ENCODE assay signal across 26 cellular contexts in genomic region chr6:168217216-168217879, GRCh38.
"Had no signal": no experiment of that assay in that cellular context is flagged by ENCODE, and none has a peak within 500 bp of the region (broad histone marks: within the 10 kb centered on the region; RNA-seq: fewer than 3 reads in every experiment).

No MANE protein-coding gene starts in this region.

- H3K9me3 ChIP-seq: ascending aorta, breast epithelium, esophagus muscularis mucosa, prostate gland, suprapubic skin had no signal

- H3K4me3 ChIP-seq: ascending aorta, breast epithelium, esophagus muscularis mucosa, prostate gland, skin epidermis, suprapubic skin had no signal

- H3K27me3 Mint-ChIP-seq: activated B cell treated with CpG ODN at 0.5 μM for 24 hours had no signal

- FAIRE-seq: endothelial cell of umbilical vein, TTC549 had no signal

- H3K27me3 ChIP-seq: ascending aorta, suprapubic skin had no signal

- H3K36me3 Mint-ChIP-seq: activated CD4-positive, alpha-beta memory T cell treated with anti-CD3 and anti-CD28 coated beads for 36 hours; naive thymus-derived CD4-positive, alpha-beta T cell had no signal

- ATAC-seq: naive thymus-derived CD4-positive, alpha-beta T cell; right cardiac atrium; stimulated activated naive CD8-positive, alpha-beta T cell treated with anti-CD3 and anti-CD28 coated beads, Interleukin-15, amount 100 ng/mL, for 72 hours had no signal

- H3K4me1 Mint-ChIP-seq: activated B cell treated with CpG ODN at 0.5 μM for 24 hours had no signal

- DNase-seq: activated B cell treated with CpG ODN at 0.5 μM for 24 hours; activated CD4-positive, alpha-beta memory T cell treated with anti-CD3 and anti-CD28 coated beads for 36 hours; activated CD4-positive, alpha-beta T cell treated with anti-CD3 and anti-CD28 coated beads for 4 hours; activated naive CD4-positive, alpha-beta T cell treated with anti-CD3 and anti-CD28 coated beads for 36 hours; activated T-cell treated with anti-CD3 and anti-CD28 coated beads, Interleukin-2, amount 50 U/mL, for 24 hours; cerebellar nuclear complex; effector CD8-positive, alpha-beta T cell; mesendoderm; naive thymus-derived CD4-positive, alpha-beta T cell; occipital lobe; right cardiac atrium; stimulated activated CD4-positive, alpha-beta T cell treated with anti-CD3 and anti-CD28 coated beads, Interleukin-15, amount 100 ng/mL, for 24 hours; stimulated activated CD4-positive, alpha-beta T cell treated with anti-CD3 and anti-CD28 coated beads, Interleukin-4, amount 100 ng/mL, for 1 hour; stimulated activated naive CD8-positive, alpha-beta T cell treated with anti-CD3 and anti-CD28 coated beads, Interleukin-15, amount 100 ng/mL, for 72 hours; trophoblast cell had no signal

- H3K27ac ChIP-seq: ascending aorta, breast epithelium, esophagus muscularis mucosa, prostate gland, SK-N-MC, suprapubic skin had no signal

- H3K36me3 ChIP-seq: ascending aorta, breast epithelium, esophagus muscularis mucosa, prostate gland, suprapubic skin had no signal

- H3K27ac Mint-ChIP-seq: activated B cell treated with CpG ODN at 0.5 μM for 24 hours; activated CD4-positive, alpha-beta memory T cell treated with anti-CD3 and anti-CD28 coated beads for 36 hours; activated naive CD4-positive, alpha-beta T cell treated with anti-CD3 and anti-CD28 coated beads for 36 hours; activated T-cell treated with anti-CD3 and anti-CD28 coated beads, Interleukin-2, amount 50 U/mL, for 24 hours; activated T-helper 2 cell treated with anti-CD3 and anti-CD28 coated beads, Interferon-gamma antibody, Interleukin-2, Interleukin-4, amounts not matched to agents 10 μg/mL and 5 μg/mL and 100 μg/mL, durations not matched to agents 14 hours and 24 hours and 36 hours; naive thymus-derived CD4-positive, alpha-beta T cell; stimulated activated naive CD8-positive, alpha-beta T cell treated with anti-CD3 and anti-CD28 coated beads, Interleukin-15, amount 100 ng/mL, for 72 hours; T-helper 2 cell treated with Interferon-gamma antibody and Interleukin-4, amounts not matched to agents 5 μg/mL and 100 μg/mL, for 36 hours had no signal

- H3K4me1 ChIP-seq: breast epithelium, prostate gland, suprapubic skin had no signal

- H3K9me3 Mint-ChIP-seq: activated B cell treated with CpG ODN at 0.5 μM for 24 hours; activated CD4-positive, alpha-beta memory T cell treated with anti-CD3 and anti-CD28 coated beads for 36 hours; activated naive CD4-positive, alpha-beta T cell treated with anti-CD3 and anti-CD28 coated beads for 36 hours; activated T-cell treated with anti-CD3 and anti-CD28 coated beads, Interleukin-2, amount 50 U/mL, for 24 hours; activated T-helper 2 cell treated with anti-CD3 and anti-CD28 coated beads, Interferon-gamma antibody, Interleukin-2, Interleukin-4, amounts not matched to agents 10 μg/mL and 5 μg/mL and 100 μg/mL, durations not matched to agents 14 hours and 24 hours and 36 hours; T-helper 2 cell treated with Interferon-gamma antibody and Interleukin-4, amounts not matched to agents 5 μg/mL and 100 μg/mL, for 36 hours had no signal

- H3K4me3 Mint-ChIP-seq: activated B cell treated with CpG ODN at 0.5 μM for 24 hours; activated CD4-positive, alpha-beta memory T cell treated with anti-CD3 and anti-CD28 coated beads for 36 hours; activated naive CD4-positive, alpha-beta T cell treated with anti-CD3 and anti-CD28 coated beads for 36 hours; activated T-cell treated with anti-CD3 and anti-CD28 coated beads, Interleukin-2, amount 50 U/mL, for 24 hours; naive thymus-derived CD4-positive, alpha-beta T cell; stimulated activated naive CD8-positive, alpha-beta T cell treated with anti-CD3 and anti-CD28 coated beads, Interleukin-15, amount 100 ng/mL, for 72 hours; T-helper 2 cell treated with Interferon-gamma antibody and Interleukin-4, amounts not matched to agents 5 μg/mL and 100 μg/mL, for 36 hours had no signal
